Comparison of ENCODE assay signal across 23 cellular contexts in the genomic region with DNA sequence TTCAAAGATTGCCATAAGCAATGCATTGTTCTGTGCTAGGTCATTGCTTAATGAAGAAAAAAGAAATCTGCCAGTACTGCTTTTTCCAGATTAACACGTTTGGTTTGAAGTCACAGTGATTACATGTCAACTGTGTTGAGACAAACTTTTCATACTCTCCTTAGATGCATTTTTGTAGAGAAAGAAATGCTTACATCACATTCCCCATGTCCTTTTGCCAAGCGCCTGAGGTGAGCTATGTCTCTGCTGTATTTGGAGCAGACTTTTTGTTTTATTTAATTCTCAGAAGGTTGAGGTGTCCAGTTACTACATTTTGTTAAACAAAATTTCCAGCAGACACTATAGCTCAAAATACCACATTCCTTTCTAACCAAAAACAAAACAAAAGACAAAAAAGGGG.
"Had no signal": no experiment of that assay in that cellular context is flagged by ENCODE, and none has a peak within 500 bp of the region (broad histone marks: within the 10 kb centered on the region; RNA-seq: fewer than 3 reads in every experiment).

No MANE protein-coding gene starts in this region.

- H3K4me3 Mint-ChIP-seq: activated CD4-positive, alpha-beta memory T cell treated with anti-CD3 and anti-CD28 coated beads for 36 hours; activated naive CD8-positive, alpha-beta T cell; activated T-helper 1 cell treated with anti-CD3 and anti-CD28 coated beads, Interleukin-12 subunit alpha, Interleukin-12 subunit beta, Interleukin-2, Interleukin-4 antibody, amounts not matched to agents 30 ng/mL and 10 ng/mL and 1 ng/mL, durations not matched to agents 14 hours and 24 hours and 36 hours; brain; naive B cell; neural crest cell; T-cell; WTC11 had no signal

- H3K4me3 ChIP-seq: coronary artery, esophagus squamous epithelium, heart left ventricle, left ventricle myocardium inferior, psoas muscle, tibial nerve had no signal

- ATAC-seq: heart left ventricle; psoas muscle; right cardiac atrium; SK-N-SH treated with all-trans-retinoic acid at 6 μM for 48 hours; stimulated activated naive CD8-positive, alpha-beta T cell treated with anti-CD3 and anti-CD28 coated beads, Interleukin-15, Interleukin-2, amounts not matched to agents 100 U/mL and 50 U/mL, for 24 hours; T-cell; WTC11 had no signal

- H3K27ac Mint-ChIP-seq: activated CD4-positive, alpha-beta memory T cell treated with anti-CD3 and anti-CD28 coated beads for 36 hours; activated naive CD8-positive, alpha-beta T cell; activated T-helper 1 cell treated with anti-CD3 and anti-CD28 coated beads, Interleukin-12 subunit alpha, Interleukin-12 subunit beta, Interleukin-2, Interleukin-4 antibody, amounts not matched to agents 30 ng/mL and 10 ng/mL and 1 ng/mL, durations not matched to agents 14 hours and 24 hours and 36 hours; brain; naive B cell; T-cell; WTC11 had no signal

- H3K4me1 Mint-ChIP-seq: brain, naive B cell, neural crest cell, T-cell had no signal

- H3K36me3 Mint-ChIP-seq: activated CD4-positive, alpha-beta memory T cell treated with anti-CD3 and anti-CD28 coated beads for 36 hours; activated naive CD8-positive, alpha-beta T cell; brain; T-cell; WTC11 had no signal

- H3K9me3 Mint-ChIP-seq: activated CD4-positive, alpha-beta memory T cell treated with anti-CD3 and anti-CD28 coated beads for 36 hours; activated T-helper 1 cell treated with anti-CD3 and anti-CD28 coated beads, Interleukin-12 subunit alpha, Interleukin-12 subunit beta, Interleukin-2, Interleukin-4 antibody, amounts not matched to agents 30 ng/mL and 10 ng/mL and 1 ng/mL, durations not matched to agents 14 hours and 24 hours and 36 hours; brain; naive B cell; T-cell; WTC11 had no signal

- H3K27me3 Mint-ChIP-seq: activated CD4-positive, alpha-beta memory T cell treated with anti-CD3 and anti-CD28 coated beads for 36 hours; activated naive CD8-positive, alpha-beta T cell; naive B cell had no signal

- DNase-seq: activated CD4-positive, alpha-beta memory T cell treated with anti-CD3 and anti-CD28 coated beads for 36 hours; activated CD4-positive, alpha-beta T cell treated with anti-CD3 and anti-CD28 coated beads for 4 hours; activated T-cell treated with anti-CD3 and anti-CD28 coated beads for 4 hours; amniotic stem cell; central memory CD4-positive, alpha-beta T cell; esophagus squamous epithelium; heart left ventricle; kidney glomerular epithelial cell; left ventricle myocardium inferior; naive B cell; psoas muscle; right cardiac atrium; stimulated activated CD4-positive, alpha-beta T cell treated with anti-CD3 and anti-CD28 coated beads, Interleukin-2, amount 100 ng/mL, for 24 hours; stimulated activated naive CD8-positive, alpha-beta T cell treated with anti-CD3 and anti-CD28 coated beads, Interleukin-15, Interleukin-2, amounts not matched to agents 100 U/mL and 50 U/mL, for 24 hours; T-cell had no signal
